Comparison of ENCODE assay signal across 18 cellular contexts in genomic region chr1:218324226-218324580, GRCh38. TPM values are rescaled to one million over a fixed set of nuclear protein-coding genes. Genes with fewer than 3 reads are reported as not detected.
DNase-seq lines count a peak whose midpoint lies in the region; ATAC-seq, FAIRE-seq and TF ChIP-seq lines count a peak whose summit lies in the region.
"Had no signal": no experiment of that assay in that cellular context is flagged by ENCODE, and none has a peak within 500 bp of the region (broad histone marks: within the 10 kb centered on the region; RNA-seq: fewer than 3 reads in every experiment).

No MANE protein-coding gene starts in this region.

- no peak overlapping the region for H3K4me3 ChIP-seq in BE2C (ENCODE audit: low read depth, low read length)
- no peak overlapping the region for H3K4me3 ChIP-seq in K562
- H3K4me3 ChIP-seq in neuronal stem cell (ENCODE audit: low read length in 2 of 2), result no peak overlapping the region
- H3K4me3 ChIP-seq: GM12878, GM23248 had no signal

- H2AK5ac ChIP-seq in neuronal stem cell (ENCODE audit: low read depth, low read length), result no peak overlapping the region

- BruUV-seq in K562 (replicated peaks; lab: Mats Ljungman, UMichigan), result no TSS peak

- 98% methylated on average over 18 of the region's 20 CpGs for WGBS in K562 (ENCODE audit: insufficient coverage, low coverage, missing lambda C conversion rate)
- no CpG with 5 or more reads among the region's 20 CpGs for WGBS in neuronal stem cell (ENCODE audit: extremely low coverage in 2 of 2, insufficient read length in 2 of 2, insufficient replicate concordance in 1 of 2), 2 donors

- H2AFZ ChIP-seq in K562 (ENCODE audit: low read depth, low read length) (no peak overlapping the region), neuronal stem cell (ENCODE audit: low read length) (no peak overlapping the region)
- H2AFZ ChIP-seq: GM23248 had no signal

- H2BK15ac ChIP-seq in neuronal stem cell (ENCODE audit: low read length), result no peak overlapping the region

- no peak overlapping the region for H2BK120ac ChIP-seq in neuronal stem cell (ENCODE audit: low read depth, low read length)

- H2BK5ac ChIP-seq in neuronal stem cell (ENCODE audit: low read length), result no peak overlapping the region

- FAIRE-seq in K562 (lab: Jason Lieb, UNC), result no peak
- FAIRE-seq: GM12878, GM18507, H54 had no signal

- TF ChIP-seq EP300 in K562 (IDR thresholded peaks at IDR 0.05; ENCODE audit: low read length), result no peak

- H3K36me3 ChIP-seq in BE2C (peaks cover 22% of the 10 kb centered on the region), K562 (ENCODE audit: control insufficient read depth, insufficient read depth, low read length) (peaks cover 47% of the 10 kb centered on the region; the same call in 1 of the 3 replicates), neuronal stem cell (replicated peaks in 1 of 2; ENCODE audit: control insufficient read depth in 2 of 2, insufficient read depth in 2 of 2, low read length in 2 of 2) (peaks cover 5 to 45% of the 10 kb centered on the region in 2 donors)

- H3K27me3 Mint-ChIP-seq in activated naive CD8-positive, alpha-beta T cell treated with anti-CD3 and anti-CD28 coated beads, Interleukin-2, amount 50 U/mL, for 24 hours, result no peaks in the 10 kb centered on the region
- no peaks in the 10 kb centered on the region for H3K27me3 Mint-ChIP-seq in activated naive CD8-positive, alpha-beta T cell treated with anti-CD3 and anti-CD28 coated beads for 36 hours
- no peaks in the 10 kb centered on the region for H3K27me3 Mint-ChIP-seq in T-helper 17 cell
- no peaks in the 10 kb centered on the region for H3K27me3 Mint-ChIP-seq in activated CD4-positive, alpha-beta T cell treated with anti-CD3 and anti-CD28 coated beads, Interleukin-2, amount 10 ng/mL, durations not matched to agents 24 days and 14 days
- H3K27me3 Mint-ChIP-seq: CD4-positive, alpha-beta T cell had no signal

- H3K9ac ChIP-seq in K562 (ENCODE audit: insufficient read depth in 1 of 2, low read depth in 2 of 2, low read length in 2 of 2) (no peak overlapping the region), neuronal stem cell (ENCODE audit: low read depth, low read length, poor library complexity) (no peak overlapping the region)
- H3K9ac ChIP-seq: GM23248 had no signal

- TF ChIP-seq CTCF in BE2C (IDR thresholded peaks at IDR 0.05; ENCODE audit: low read depth, low read length) (no peak), K562 (IDR thresholded peaks at IDR 0.05 in 2 of 3, conservative IDR thresholded peaks at IDR 0.05 in 1 of 3; ENCODE audit: insufficient read depth in 2 of 3, low read depth in 1 of 3, low read length in 3 of 3) (no peak)

- H3K27me3 ChIP-seq in BE2C (no peaks in the 10 kb centered on the region), K562 (ENCODE audit: control insufficient read depth in 2 of 2, insufficient read depth in 2 of 2, low read length in 2 of 2) (no peaks in the 10 kb centered on the region), neuronal stem cell (ENCODE audit: control insufficient read depth in 3 of 3, insufficient read depth in 3 of 3, low read depth in 1 of 3, low read length in 3 of 3) (no peaks in the 10 kb centered on the region)

- H3K27ac Mint-ChIP-seq in activated naive CD8-positive, alpha-beta T cell treated with anti-CD3 and anti-CD28 coated beads, Interleukin-2, amount 50 U/mL, for 24 hours, result no peak overlapping the region
- H3K27ac Mint-ChIP-seq in activated naive CD8-positive, alpha-beta T cell treated with anti-CD3 and anti-CD28 coated beads for 36 hours, result no peak overlapping the region
- no peak overlapping the region for H3K27ac Mint-ChIP-seq in T-helper 17 cell
- H3K27ac Mint-ChIP-seq in activated CD4-positive, alpha-beta T cell treated with anti-CD3 and anti-CD28 coated beads, Interleukin-2, amount 10 ng/mL, durations not matched to agents 24 days and 14 days, result no peak overlapping the region
- H3K27ac Mint-ChIP-seq: CD4-positive, alpha-beta T cell had no signal

- no peaks in the 10 kb centered on the region for H3K79me1 ChIP-seq in neuronal stem cell (ENCODE audit: low read depth, low read length)

- POLR2A ChIA-PET in K562 (lab: Yijun Ruan, JAX), result no interaction called here

- no peak overlapping the region for H3K14ac ChIP-seq in neuronal stem cell (ENCODE audit: low read length)

- no peak overlapping the region for H2BK12ac ChIP-seq in neuronal stem cell (ENCODE audit: low read length)

- no peaks in the 10 kb centered on the region for H3K4me1 Mint-ChIP-seq in activated naive CD8-positive, alpha-beta T cell treated with anti-CD3 and anti-CD28 coated beads, Interleukin-2, amount 50 U/mL, for 24 hours
- no peaks in the 10 kb centered on the region for H3K4me1 Mint-ChIP-seq in activated naive CD8-positive, alpha-beta T cell treated with anti-CD3 and anti-CD28 coated beads for 36 hours
- H3K4me1 Mint-ChIP-seq in T-helper 17 cell, result peaks cover 3% of the 10 kb centered on the region
- H3K4me1 Mint-ChIP-seq in activated CD4-positive, alpha-beta T cell treated with anti-CD3 and anti-CD28 coated beads, Interleukin-2, amount 10 ng/mL, durations not matched to agents 24 days and 14 days, result no peaks in the 10 kb centered on the region

- H3K4me3 Mint-ChIP-seq in activated naive CD8-positive, alpha-beta T cell treated with anti-CD3 and anti-CD28 coated beads, Interleukin-2, amount 50 U/mL, for 24 hours, result no peak overlapping the region
- no peak overlapping the region for H3K4me3 Mint-ChIP-seq in activated naive CD8-positive, alpha-beta T cell treated with anti-CD3 and anti-CD28 coated beads for 36 hours
- no peak overlapping the region for H3K4me3 Mint-ChIP-seq in T-helper 17 cell
- no peak overlapping the region for H3K4me3 Mint-ChIP-seq in activated CD4-positive, alpha-beta T cell treated with anti-CD3 and anti-CD28 coated beads, Interleukin-2, amount 10 ng/mL, durations not matched to agents 24 days and 14 days
- H3K4me3 Mint-ChIP-seq: CD4-positive, alpha-beta T cell had no signal

- CTCF ChIA-PET in K562 (lab: Yijun Ruan, JAX; ENCODE audit: low intra/inter-chr PET ratio), result no interaction called here

- no peak overlapping the region for H3K23ac ChIP-seq in neuronal stem cell (ENCODE audit: low read depth, low read length, poor library complexity)

- H3K4me1 ChIP-seq in BE2C, result no peaks in the 10 kb centered on the region
- peaks cover 0 to 10% of the 10 kb centered on the region in 2 experiments; a peak in 1 of 5 replicates for H3K4me1 ChIP-seq in K562 (replicated peaks in 1 of 2; ENCODE audit: control insufficient read depth in 2 of 2, insufficient read depth in 2 of 2, low read length in 2 of 2)
- no peaks in the 10 kb centered on the region for H3K4me1 ChIP-seq in neuronal stem cell (ENCODE audit: control insufficient read depth in 2 of 2, insufficient read depth in 1 of 2, low read depth in 1 of 2, low read length in 2 of 2)

- no peak for TF ChIP-seq RAD21 in K562 (CRISPR knock-in tag; conservative IDR thresholded peaks at IDR 0.05 in 1 of 2, IDR thresholded peaks at IDR 0.05 in 1 of 2)

- DNase-seq in activated naive CD8-positive, alpha-beta T cell treated with anti-CD3 and anti-CD28 coated beads, Interleukin-2, amount 50 U/mL, for 24 hours, result no peak
- no peak for DNase-seq in activated naive CD8-positive, alpha-beta T cell treated with anti-CD3 and anti-CD28 coated beads for 36 hours
- peak; percentile 6 for DNase-seq in BE2C
- DNase-seq in K562 (ENCODE audit: extremely low read depth in 1 of 4, low spot score in 3 of 4), result no peak
- no peak for DNase-seq in neuronal stem cell (ENCODE audit: low spot score)
- DNase-seq in T-helper 17 cell, result no peak
- no peak for DNase-seq in activated CD4-positive, alpha-beta T cell treated with anti-CD3 and anti-CD28 coated beads, Interleukin-2, amount 10 ng/mL, durations not matched to agents 24 days and 14 days
- DNase-seq: 8988T; C1 segment of cervical spinal cord; Calu3; CD4-positive, alpha-beta T cell; DMS79; GM23248 had no signal

- no peaks in the 10 kb centered on the region for H4K20me1 ChIP-seq in K562 (replicated peaks; ENCODE audit: control insufficient read depth, insufficient read depth, low read length)

- intact Hi-C loops in K562 (cut with micrococcal nuclease), result no loop called here
- intact Hi-C loops in activated CD4-positive, alpha-beta T cell treated with anti-CD3 and anti-CD28 coated beads, Interleukin-2, amount 10 ng/mL, durations not matched to agents 24 days and 14 days (cut with micrococcal nuclease), result no loop called here

- no peak overlapping the region for H4K91ac ChIP-seq in neuronal stem cell (ENCODE audit: low read depth, low read length, poor library complexity)

- H3K27ac ChIP-seq in K562 (ENCODE audit: extremely low read depth, low read depth, low read length), result no peak overlapping the region
- no peak overlapping the region for H3K27ac ChIP-seq in neuronal stem cell (replicated peaks; ENCODE audit: low read length)
- H3K27ac ChIP-seq: GM23248 had no signal

- H3K9me3 ChIP-seq in BE2C (no peaks in the 10 kb centered on the region), K562 (replicated peaks; ENCODE audit: control insufficient read depth, insufficient read depth, low read depth, low read length) (no peaks in the 10 kb centered on the region), neuronal stem cell (replicated peaks in 1 of 2; ENCODE audit: control insufficient read depth in 2 of 2, insufficient read depth in 1 of 2, low read depth in 1 of 2, low read length in 2 of 2) (no peaks in the 10 kb centered on the region), T-helper 17 cell (ENCODE audit: control insufficient read depth, low read length, poor library complexity, severe bottlenecking) (no peaks in the 10 kb centered on the region)

- H3K4me2 ChIP-seq in K562 (ENCODE audit: insufficient read depth, low read length) (no peak overlapping the region), neuronal stem cell (ENCODE audit: insufficient read depth, low read length, poor library complexity, severe bottlenecking) (no peak overlapping the region)

- H3K36me3 Mint-ChIP-seq in activated naive CD8-positive, alpha-beta T cell treated with anti-CD3 and anti-CD28 coated beads, Interleukin-2, amount 50 U/mL, for 24 hours (ENCODE audit: low read depth), result peaks cover 29% of the 10 kb centered on the region
- peaks cover 16% of the 10 kb centered on the region for H3K36me3 Mint-ChIP-seq in activated naive CD8-positive, alpha-beta T cell treated with anti-CD3 and anti-CD28 coated beads for 36 hours
- peaks cover 4% of the 10 kb centered on the region for H3K36me3 Mint-ChIP-seq in T-helper 17 cell (ENCODE audit: low read depth)
- H3K36me3 Mint-ChIP-seq in activated CD4-positive, alpha-beta T cell treated with anti-CD3 and anti-CD28 coated beads, Interleukin-2, amount 10 ng/mL, durations not matched to agents 24 days and 14 days (ENCODE audit: low read depth), result peaks cover 16% of the 10 kb centered on the region

- H3K9me1 ChIP-seq in K562 (ENCODE audit: control insufficient read depth, insufficient read depth, low read length), result no peaks in the 10 kb centered on the region

- peak overlapping the region; percentile 11 for H3K18ac ChIP-seq in neuronal stem cell (ENCODE audit: low read length)

- in situ Hi-C loops in K562 (cut with MboI), result no loop called here

- no peak for TF ChIP-seq POLR2A in K562 (conservative IDR thresholded peaks at IDR 0.05)

- H3K4ac ChIP-seq in neuronal stem cell (ENCODE audit: low read length), result no peak overlapping the region

- no peak overlapping the region for H4K8ac ChIP-seq in neuronal stem cell (ENCODE audit: low read depth, low read length)

- ATAC-seq in activated naive CD8-positive, alpha-beta T cell treated with anti-CD3 and anti-CD28 coated beads, Interleukin-2, amount 50 U/mL, for 24 hours, result peak; percentile 24
- ATAC-seq in K562 (no peak), T-helper 17 cell (no peak), GM18519 (IDR thresholded peaks at IDR 0.05; ENCODE audit: low FRiP score, unreplicated experiment) (no peak)
- ATAC-seq: GM12878, HCT116 had no signal

- H3K79me2 ChIP-seq in K562 (ENCODE audit: control insufficient read depth, insufficient read depth, low read length), result 0 out of 3 replicates have a peak, but pooled peaks cover 3% of the 10 kb centered on the region

- H3K9me3 Mint-ChIP-seq in activated naive CD8-positive, alpha-beta T cell treated with anti-CD3 and anti-CD28 coated beads, Interleukin-2, amount 50 U/mL, for 24 hours, result no peaks in the 10 kb centered on the region
- no peaks in the 10 kb centered on the region for H3K9me3 Mint-ChIP-seq in activated naive CD8-positive, alpha-beta T cell treated with anti-CD3 and anti-CD28 coated beads for 36 hours
- no peaks in the 10 kb centered on the region for H3K9me3 Mint-ChIP-seq in activated CD4-positive, alpha-beta T cell treated with anti-CD3 and anti-CD28 coated beads, Interleukin-2, amount 10 ng/mL, durations not matched to agents 24 days and 14 days
- H3K9me3 Mint-ChIP-seq: CD4-positive, alpha-beta T cell had no signal

RNA-seq across cellular contexts. Expression of gene TGFB2, which starts 20.9 kb away (rescaled TPM):
- under 1 TPM in 1 of 2 experiments, not detected in 1; 0.04 TPM for total RNA-seq in activated naive CD8-positive, alpha-beta T cell treated with anti-CD3 and anti-CD28 coated beads for 36 hours
- polyA plus RNA-seq in BE2C (2012; ENCODE audit: insufficient read depth, insufficient read length, low read depth), result not detected
- total RNA-seq in K562 (2011; cell fraction: chromatin; rRNA removed; ENCODE audit: low replicate concordance), result 0.09 TPM in 1 of 2 replicates, not detected in the other
- not detected in 2 replicates for total RNA-seq in K562 (2011; cell fraction: nucleolus; rRNA removed)
- total RNA-seq in K562 (2011; cell fraction: nucleoplasm; rRNA removed), result 0.99 TPM in 1 of 2 replicates, not detected in the other
- total RNA-seq in K562 (2014; rRNA removed) (0.04 and 0.41 TPM in 2 replicates), K562 (2014; rRNA removed; fragmentation: Illumina TruSeq; extraction: Trizol) (0.11 TPM in 1 of 2 replicates, not detected in the other), K562 (2015; rRNA removed; fragmentation: Illumina TruSeq; extraction: Trizol) (0.04 and 0.14 TPM in 2 replicates), K562 (2021) (0.04 and 0.11 TPM in 2 replicates), T-helper 17 cell (1 to 10 TPM in 1 of 2 donors, under 1 TPM in 1; 0.17 to 3.0 TPM)
- polyA plus RNA-seq in K562 (2011; rRNA removed) (0.03 and 0.14 TPM in 2 replicates), K562 (2014; fragmentation: Illumina TruSeq; extraction: Trizol) (0.04 TPM in 1 of 2 replicates, not detected in the other), K562 (2014; fragmentation: Nextera tagmentation; extraction: Ambion mirVana) (not detected), K562 (2014; rRNA removed) (not detected in 2 replicates)
- polyA plus RNA-seq in K562 (2011; cell fraction: cytosol; rRNA removed), result 0.01 TPM in 1 of 2 replicates, not detected in the other
- 0.20 and 0.36 TPM in 2 replicates for polyA plus RNA-seq in K562 (2011; cell fraction: nucleus; rRNA removed)
- polyA plus RNA-seq in K562 (2012), result 0.07 and 0.17 TPM in 2 replicates
- 0.14 TPM in 1 of 2 replicates, not detected in the other for polyA minus RNA-seq in K562 (2011; rRNA and poly(A)+ RNA removed)
- polyA minus RNA-seq in K562 (2011; cell fraction: cytosol; rRNA and poly(A)+ RNA removed), result not detected in 2 replicates
- 0.13 and 0.22 TPM in 2 replicates for polyA minus RNA-seq in K562 (2011; cell fraction: nucleus; rRNA and poly(A)+ RNA removed)
- polyA plus RNA-seq in neuronal stem cell (2013, experiment 1 of 2), result 1.5 TPM
- polyA plus RNA-seq in neuronal stem cell (2013, experiment 2 of 2), result 1.5 TPM
- total RNA-seq in activated CD4-positive, alpha-beta T cell treated with anti-CD3 and anti-CD28 coated beads, Interleukin-2, amount 10 ng/mL, durations not matched to agents 24 days and 14 days, result not detected in 2 replicates

RNA-seq across cellular contexts. Expression of gene RRP15, which starts 39.1 kb away (rescaled TPM):
- total RNA-seq in activated naive CD8-positive, alpha-beta T cell treated with anti-CD3 and anti-CD28 coated beads for 36 hours, result 10 to 100 TPM; 41.3 to 50.5 TPM
- polyA plus RNA-seq in BE2C (2012; ENCODE audit: insufficient read depth, insufficient read length, low read depth), result 18.8 TPM
- total RNA-seq in K562 (2011; cell fraction: chromatin; rRNA removed; ENCODE audit: low replicate concordance), result 7.8 and 25.2 TPM in 2 replicates
- 4.5 TPM in 2 replicates for total RNA-seq in K562 (2011; cell fraction: nucleolus; rRNA removed)
- total RNA-seq in K562 (2011; cell fraction: nucleoplasm; rRNA removed), result 10.2 and 16.1 TPM in 2 replicates
- total RNA-seq in K562 (2014; rRNA removed) (14.8 and 17.5 TPM in 2 replicates), K562 (2014; rRNA removed; fragmentation: Illumina TruSeq; extraction: Trizol) (58.1 and 72.6 TPM in 2 replicates), K562 (2015; rRNA removed; fragmentation: Illumina TruSeq; extraction: Trizol) (35.8 and 36.9 TPM in 2 replicates), K562 (2021) (42.1 and 42.9 TPM in 2 replicates), T-helper 17 cell (10 to 100 TPM; 13.7 to 21.9 TPM)
- polyA plus RNA-seq in K562 (2011; rRNA removed) (6.5 and 9.5 TPM in 2 replicates), K562 (2014; fragmentation: Illumina TruSeq; extraction: Trizol) (16.0 and 20.1 TPM in 2 replicates), K562 (2014; fragmentation: Nextera tagmentation; extraction: Ambion mirVana) (10 to 100 TPM; 29.3 to 54.8 TPM), K562 (2014; rRNA removed) (9.2 and 12.5 TPM in 2 replicates)
- 1.2 and 2.4 TPM in 2 replicates for polyA plus RNA-seq in K562 (2011; cell fraction: cytosol; rRNA removed)
- 2.6 and 2.9 TPM in 2 replicates for polyA plus RNA-seq in K562 (2011; cell fraction: nucleus; rRNA removed)
- 10.1 and 17.9 TPM in 2 replicates for polyA plus RNA-seq in K562 (2012)
- 15.9 and 16.6 TPM in 2 replicates for polyA minus RNA-seq in K562 (2011; rRNA and poly(A)+ RNA removed)
- polyA minus RNA-seq in K562 (2011; cell fraction: cytosol; rRNA and poly(A)+ RNA removed), result 3.5 and 7.6 TPM in 2 replicates
- polyA minus RNA-seq in K562 (2011; cell fraction: nucleus; rRNA and poly(A)+ RNA removed), result 5.8 and 13.2 TPM in 2 replicates
- 33.4 TPM for polyA plus RNA-seq in neuronal stem cell (2013, experiment 1 of 2)
- polyA plus RNA-seq in neuronal stem cell (2013, experiment 2 of 2), result 34.8 TPM
- 41.0 and 44.7 TPM in 2 replicates for total RNA-seq in activated CD4-positive, alpha-beta T cell treated with anti-CD3 and anti-CD28 coated beads, Interleukin-2, amount 10 ng/mL, durations not matched to agents 24 days and 14 days
